18 cellular contexts compared by ENCODE assay signal in genomic region chr11:14546672-14547071, GRCh38. TPM values are rescaled to one million over a fixed set of nuclear protein-coding genes. Genes with fewer than 3 reads are reported as not detected.
DNase-seq lines count a peak whose midpoint lies in the region; ATAC-seq lines count a peak whose summit lies in the region.
"Had no signal": no experiment of that assay in that cellular context is flagged by ENCODE, and none has a peak within 500 bp of the region (broad histone marks: within the 10 kb centered on the region; RNA-seq: fewer than 3 reads in every experiment).

No MANE protein-coding gene starts in this region.

- H3K27me3 Mint-ChIP-seq in activated T-cell treated with anti-CD3 and anti-CD28 coated beads, Interleukin-2, amount 50 U/mL, for 72 hours (ENCODE audit: low read depth) = no peaks in the 10 kb centered on the region
- H3K27me3 Mint-ChIP-seq: CD4-positive, alpha-beta T cell had no signal

- peak overlapping the region; percentile 86 for H3K27ac Mint-ChIP-seq in activated T-cell treated with anti-CD3 and anti-CD28 coated beads, Interleukin-2, amount 50 U/mL, for 72 hours
- H3K27ac Mint-ChIP-seq: CD4-positive, alpha-beta T cell; HFFc6 had no signal

- DNase-seq in activated CD4-positive, CD25-positive, alpha-beta regulatory T cell treated with anti-CD3 and anti-CD28 coated beads, Interleukin-2, amount 50 U/mL, for 72 hours = no peak
- DNase-seq in activated T-cell treated with anti-CD3 and anti-CD28 coated beads, Interleukin-2, amount 50 U/mL, for 72 hours = no peak
- DNase-seq in activated T-cell treated with anti-CD3 and anti-CD28 coated beads, Interleukin-2, amount 50 U/mL, for 1 hour = no peak
- DNase-seq in fibroblast of peridontal ligament (ENCODE audit: extremely low read depth) (peak; percentile 12), UCSD-AML1 (lab: John Stamatoyannopoulos, UW; ENCODE audit: unreplicated experiment) (no peak)
- DNase-seq: BE2C; Caco-2; CD4-positive, alpha-beta T cell; H7; HFFc6; KG1; NCI-H1436; NCI-H1930; NCI-H226; NCI-H524 treated with DMSO at 0.1 percent for 48 hours; RPMI8226 had no signal

- H3K4me3 Mint-ChIP-seq in activated T-cell treated with anti-CD3 and anti-CD28 coated beads, Interleukin-2, amount 50 U/mL, for 72 hours = peak overlapping the region; percentile 24 to 50
- H3K4me3 Mint-ChIP-seq: CD4-positive, alpha-beta T cell; HFFc6 had no signal

- H3K4me1 Mint-ChIP-seq in activated T-cell treated with anti-CD3 and anti-CD28 coated beads, Interleukin-2, amount 50 U/mL, for 72 hours (ENCODE audit: low read depth) = peaks cover 46% of the 10 kb centered on the region

- peaks cover 6 to 12% of the 10 kb centered on the region in 2 donors for H3K36me3 Mint-ChIP-seq in activated T-cell treated with anti-CD3 and anti-CD28 coated beads, Interleukin-2, amount 50 U/mL, for 72 hours (ENCODE audit: insufficient read depth in 2 of 2)

- peaks cover 3% of the 10 kb centered on the region in 2 donors for H3K9me3 Mint-ChIP-seq in activated T-cell treated with anti-CD3 and anti-CD28 coated beads, Interleukin-2, amount 50 U/mL, for 72 hours
- H3K9me3 Mint-ChIP-seq: CD4-positive, alpha-beta T cell; HFFc6 had no signal

- peak; percentile 35 to 48 for ATAC-seq in activated CD4-positive, CD25-positive, alpha-beta regulatory T cell treated with anti-CD3 and anti-CD28 coated beads, Interleukin-2, amount 50 U/mL, for 24 hours
- ATAC-seq in activated T-cell treated with anti-CD3 and anti-CD28 coated beads, Interleukin-2, amount 50 U/mL, for 72 hours (replicated peaks in 1 of 2) = peak; percentile 59 to 74
- no peak for ATAC-seq in GM18519 (IDR thresholded peaks at IDR 0.05; ENCODE audit: low FRiP score, unreplicated experiment)

RNA-seq across cellular contexts. Expression of gene PSMA1, which starts 26.5 kb away (rescaled TPM):
- 100 to 1,000 TPM; 248 to 268 TPM for total RNA-seq in activated T-cell treated with anti-CD3 and anti-CD28 coated beads, Interleukin-2, amount 50 U/mL, for 72 hours

RNA-seq across cellular contexts. Expression of gene COPB1, which starts 47.1 kb away (rescaled TPM):
- 100 to 1,000 TPM; 136 to 144 TPM for total RNA-seq in activated T-cell treated with anti-CD3 and anti-CD28 coated beads, Interleukin-2, amount 50 U/mL, for 72 hours
